In genomic region chr15:74988007-74988800, GRCh38 we compare ENCODE assay signal across 8 cellular contexts. TPM values are rescaled to one million over a fixed set of nuclear protein-coding genes. Genes with fewer than 3 reads are reported as not detected.
DNase-seq lines count a peak whose midpoint lies in the region; ATAC-seq, FAIRE-seq and TF ChIP-seq lines count a peak whose summit lies in the region.

No MANE protein-coding gene starts in this region.

- FAIRE-seq in D721Med (lab: Jason Lieb, UNC): no peak

- CTCF ChIA-PET in PC-3 (lab: Charles Lee): interaction anchor here (1.1 kb wide), 1 partner anchor 31 kb away, joined by 5 read pairs; the partner anchor contains the start of gene RPP25

- intact Hi-C loops in PC-3 (cut with micrococcal nuclease): no loop called here

- ATAC-seq in HG03108 (IDR thresholded peaks at IDR 0.05; ENCODE audit: unreplicated experiment) (peak; percentile 57), PC-3 (peak; percentile 94), GM19035 (IDR thresholded peaks at IDR 0.05; ENCODE audit: unreplicated experiment) (no peak), HG02678 (IDR thresholded peaks at IDR 0.05; ENCODE audit: unreplicated experiment) (no peak)

- no TSS peak for BruUV-seq in PC-3 (replicated peaks; lab: Mats Ljungman, UMichigan)

- H2AFZ ChIP-seq in PC-3 (ENCODE audit: low read length): no peak overlapping the region

- no peak overlapping the region for H3K27ac ChIP-seq in PC-3 (ENCODE audit: low read length)

- H3K4me1 ChIP-seq in PC-3 (ENCODE audit: insufficient read depth, low read length): peaks cover 8% of the 10 kb centered on the region

- POLR2A ChIA-PET in PC-3 (lab: Charles Lee; ENCODE audit: unreplicated experiment): interaction anchor here (0.6 kb wide), 1 partner anchor 27 kb away, joined by 3 read pairs; no protein-coding TSS in a partner anchor

- no peaks in the 10 kb centered on the region for H3K9me3 ChIP-seq in PC-3 (ENCODE audit: low read length)

- H3K4me2 ChIP-seq in PC-3 (ENCODE audit: low read length): no peak overlapping the region

- H3K9me2 ChIP-seq in PC-3 (replicated peaks; ENCODE audit: low read length): no peaks in the 10 kb centered on the region

- DNase-seq in D721Med (ENCODE audit: insufficient read length, low spot score) (no peak), PC-3 (peak; percentile 74), astrocyte of the cerebellum (ENCODE audit: low read depth) (no peak), myocyte (ENCODE audit: low read depth) (peak; percentile 25), SKM-1 treated with dmso at 0.1 percent for 144 hours (lab: John Stamatoyannopoulos, UW; ENCODE audit: unreplicated experiment) (no peak)

- no peaks in the 10 kb centered on the region; the same call in 1 of the 2 replicates for H3K27me3 ChIP-seq in PC-3 (ENCODE audit: low read length)

- H4K20me1 ChIP-seq in PC-3 (ENCODE audit: low read length): no peaks in the 10 kb centered on the region

- no peaks in the 10 kb centered on the region for H3K36me3 ChIP-seq in PC-3 (ENCODE audit: low read depth, low read length)

- H3K9ac ChIP-seq in PC-3 (ENCODE audit: low read length): no peak overlapping the region

- no peaks in the 10 kb centered on the region for H3K79me2 ChIP-seq in PC-3 (ENCODE audit: low read length)

- no peak overlapping the region for H3K4me3 ChIP-seq in PC-3 (ENCODE audit: low read length)
- no peak overlapping the region for H3K4me3 ChIP-seq in astrocyte of the cerebellum (ENCODE audit: low read depth, low read length)

- no peaks in the 10 kb centered on the region for H3F3A ChIP-seq in PC-3 (ENCODE audit: low read length, unreplicated experiment)

- TF ChIP-seq CTCF in D721Med (IDR thresholded peaks at IDR 0.05; ENCODE audit: insufficient read depth, missing control alignments) (peak; percentile 24), PC-3 (conservative IDR thresholded peaks at IDR 0.05; ENCODE audit: low read depth, low read length) (peak; percentile 82), astrocyte of the cerebellum (IDR thresholded peaks at IDR 0.05; ENCODE audit: low read depth, low read length, missing control alignments) (peak; percentile 37)

- in situ Hi-C loops in astrocyte of the cerebellum (cut with HindIII; ENCODE audit: low sequenced_read_pairs): no loop called here

RNA-seq across cellular contexts. Expression of gene SCAMP5, which starts 7.2 kb away (rescaled TPM):
- total RNA-seq in PC-3 (2014; rRNA removed): 7.0 and 9.0 TPM in 2 replicates
- total RNA-seq in myocyte: 0.56 and 1.6 TPM in 2 replicates
- 3.7 TPM for polyA plus RNA-seq in myocyte (2012)

RNA-seq across cellular contexts. Expression of gene RPP25, which starts 31.6 kb away (rescaled TPM):
- 6.6 and 7.1 TPM in 2 replicates for total RNA-seq in PC-3 (2014; rRNA removed)
- total RNA-seq in myocyte: 2.6 and 3.2 TPM in 2 replicates
- polyA plus RNA-seq in myocyte (2012): 0.90 TPM

RNA-seq across cellular contexts. Expression of gene PPCDC, which starts 35.2 kb away (rescaled TPM):
- 31.0 and 31.5 TPM in 2 replicates for total RNA-seq in PC-3 (2014; rRNA removed)
- 7.5 and 15.2 TPM in 2 replicates for total RNA-seq in myocyte
- 8.4 TPM for polyA plus RNA-seq in myocyte (2012)

RNA-seq across cellular contexts. Expression of gene COX5A, which starts 50.3 kb away (rescaled TPM):
- total RNA-seq in PC-3 (2014; rRNA removed) (109 and 145 TPM in 2 replicates), myocyte (140 and 153 TPM in 2 replicates)
- 229 TPM for polyA plus RNA-seq in myocyte (2012)

Comparison
In these comparisons a context has a peak if more than half of its experiments do, and no peak if none do; other contexts are left out.
1. DNase-seq: peak in PC-3 (single experiment) and myocyte (single experiment); none in D721Med (single experiment), astrocyte of the cerebellum (single experiment) and SKM-1 treated with dmso at 0.1 percent for 144 hours (single experiment).
2. CTCF ChIP-seq: peak in every context shown above with its lines; median percentile 82 in PC-3; 37 in astrocyte of the cerebellum; 24 in D721Med.
3. ATAC-seq: peak in HG03108 (single experiment) and PC-3 (single experiment); none in GM19035 (single experiment) and HG02678 (single experiment).